ENCODE assay signal across 1 cellular context in genomic region chr4:2942532-2943363, GRCh38.
TF ChIP-seq lines count a peak whose summit lies in the region.

No MANE protein-coding gene starts in this region.

TF ChIP-seq in HepG2, 621 proteins besides CTCF, POLR2A, EP300 and RAD21:
- peak; percentile 42; the same call in 1 of the 2 replicates for TF ChIP-seq RBFOX2 (IDR thresholded peaks at IDR 0.05; ENCODE audit: low read depth, low read length)
- peak; percentile 18; the same call in 1 of the 2 replicates for TF ChIP-seq POLR2G (IDR thresholded peaks at IDR 0.05; ENCODE audit: low read depth, low read length)
- no peak for TF ChIP-seq MNT (IDR thresholded peaks at IDR 0.05)
- peak; percentile 82 for TF ChIP-seq AGO2 (optimal IDR thresholded peaks at IDR 0.05; ENCODE audit: low read depth, low read length)
- no peak for TF ChIP-seq REPIN1 (CRISPR knock-in tag; IDR thresholded peaks at IDR 0.05; ENCODE audit: borderline replicate concordance, low read depth)
- TF ChIP-seq RXRB (CRISPR knock-in tag; IDR thresholded peaks at IDR 0.05; ENCODE audit: borderline replicate concordance), result no peak
- TF ChIP-seq, protein P1, sequence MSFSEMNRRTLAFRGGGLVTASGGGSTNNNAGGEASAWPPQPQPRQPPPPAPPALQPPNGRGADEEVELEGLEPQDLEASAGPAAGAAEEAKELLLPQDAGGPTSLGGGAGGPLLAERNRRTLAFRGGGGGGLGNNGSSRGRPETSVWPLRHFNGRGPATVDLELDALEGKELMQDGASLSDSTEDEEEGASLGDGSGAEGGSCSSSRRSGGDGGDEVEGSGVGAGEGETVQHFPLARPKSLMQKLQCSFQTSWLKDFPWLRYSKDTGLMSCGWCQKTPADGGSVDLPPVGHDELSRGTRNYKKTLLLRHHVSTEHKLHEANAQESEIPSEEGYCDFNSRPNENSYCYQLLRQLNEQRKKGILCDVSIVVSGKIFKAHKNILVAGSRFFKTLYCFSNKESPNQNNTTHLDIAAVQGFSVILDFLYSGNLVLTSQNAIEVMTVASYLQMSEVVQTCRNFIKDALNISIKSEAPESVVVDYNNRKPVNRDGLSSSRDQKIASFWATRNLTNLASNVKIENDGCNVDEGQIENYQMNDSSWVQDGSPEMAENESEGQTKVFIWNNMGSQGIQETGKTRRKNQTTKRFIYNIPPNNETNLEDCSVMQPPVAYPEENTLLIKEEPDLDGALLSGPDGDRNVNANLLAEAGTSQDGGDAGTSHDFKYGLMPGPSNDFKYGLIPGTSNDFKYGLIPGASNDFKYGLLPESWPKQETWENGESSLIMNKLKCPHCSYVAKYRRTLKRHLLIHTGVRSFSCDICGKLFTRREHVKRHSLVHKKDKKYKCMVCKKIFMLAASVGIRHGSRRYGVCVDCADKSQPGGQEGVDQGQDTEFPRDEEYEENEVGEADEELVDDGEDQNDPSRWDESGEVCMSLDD (CRISPR knock-in tag; IDR thresholded peaks at IDR 0.05; ENCODE audit: borderline replicate concordance), result no peak
- TF ChIP-seq EZH2 (conservative IDR thresholded peaks at IDR 0.05; ENCODE audit: low read depth, low read length), result no peak
- TF ChIP-seq ZFP36 (IDR thresholded peaks at IDR 0.05; ENCODE audit: borderline replicate concordance, low read depth, low read length, partially characterized antibody), result no peak
- TF ChIP-seq, protein P2, sequence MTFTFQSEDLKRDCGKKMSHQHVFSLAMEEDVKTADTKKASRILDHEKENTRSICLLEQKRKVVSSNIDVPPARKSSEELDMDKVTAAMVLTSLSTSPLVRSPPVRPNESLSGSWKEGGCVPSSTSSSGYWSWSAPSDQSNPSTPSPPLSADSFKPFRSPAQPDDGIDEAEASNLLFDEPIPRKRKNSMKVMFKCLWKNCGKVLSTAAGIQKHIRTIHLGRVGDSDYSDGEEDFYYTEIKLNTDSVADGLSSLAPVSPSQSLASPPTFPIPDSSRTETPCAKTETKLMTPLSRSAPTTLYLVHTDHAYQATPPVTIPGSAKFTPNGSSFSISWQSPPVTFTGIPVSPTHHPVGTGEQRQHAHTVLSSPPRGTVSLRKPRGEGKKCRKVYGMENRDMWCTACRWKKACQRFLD (CRISPR knock-in tag; IDR thresholded peaks at IDR 0.05; ENCODE audit: borderline replicate concordance), result no peak
- peak; percentile 62 for TF ChIP-seq RBM22 (optimal IDR thresholded peaks at IDR 0.05; ENCODE audit: low read length)
- TF ChIP-seq KLF13 (CRISPR knock-in tag; IDR thresholded peaks at IDR 0.05), result no peak
